Comparison of ENCODE assay signal across 19 cellular contexts in the genomic region with DNA sequence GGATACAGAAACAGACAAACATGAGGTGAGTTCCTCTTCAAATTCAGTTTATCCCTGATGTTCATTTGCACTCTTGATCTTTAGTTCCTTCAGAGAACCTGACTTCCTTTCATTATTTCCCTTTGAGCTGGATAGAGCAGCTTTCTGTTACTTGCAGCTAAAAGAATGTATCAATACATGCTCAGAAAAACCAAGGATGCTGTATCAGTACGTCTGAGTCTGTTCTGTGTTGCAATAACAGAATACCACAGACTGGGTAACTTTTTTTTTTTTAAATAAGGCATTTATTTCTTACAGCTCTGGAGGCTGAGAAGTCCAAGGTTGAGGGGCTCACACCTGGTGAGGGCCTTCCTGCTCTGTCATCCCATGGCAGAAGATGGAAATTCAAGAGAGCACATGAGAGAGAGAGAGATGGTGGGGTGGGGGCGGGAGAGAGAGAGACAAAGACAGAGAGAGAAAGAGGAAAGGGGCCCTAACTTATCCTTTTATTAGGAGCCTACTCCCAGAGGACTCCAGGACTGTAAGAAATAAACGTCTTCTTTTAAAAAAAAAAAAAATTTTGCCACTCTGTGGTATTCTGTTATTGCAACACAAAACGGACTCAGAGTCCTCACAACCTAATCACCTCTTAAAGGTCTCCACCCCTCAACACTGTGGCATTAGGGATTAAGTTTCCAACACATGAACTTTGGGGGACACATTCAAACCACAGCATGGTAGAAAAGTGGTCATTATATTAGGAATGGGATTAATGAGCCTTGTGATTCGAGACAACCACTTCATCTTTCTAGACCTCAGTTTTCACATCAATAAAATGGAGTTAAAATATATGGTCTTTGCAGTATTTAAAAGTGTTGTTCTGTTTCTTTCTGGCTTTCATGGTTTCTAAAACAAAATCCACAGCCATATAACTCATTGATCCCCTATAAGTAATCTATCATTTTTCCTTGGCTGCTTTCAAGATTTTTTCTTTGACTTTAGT. TPM values are rescaled to one million over a fixed set of nuclear protein-coding genes. Genes with fewer than 3 reads are reported as not detected.
DNase-seq lines count a peak whose midpoint lies in the region; ATAC-seq and TF ChIP-seq lines count a peak whose summit lies in the region.
"Had no signal": no experiment of that assay in that cellular context is flagged by ENCODE, and none has a peak within 500 bp of the region (broad histone marks: within the 10 kb centered on the region; RNA-seq: fewer than 3 reads in every experiment).

No MANE protein-coding gene starts in this region.

- TF ChIP-seq CTCF in HL-60 (IDR thresholded peaks at IDR 0.05; ENCODE audit: insufficient read depth, low read length) (no peak), OCI-LY7 (conservative IDR thresholded peaks at IDR 0.05; ENCODE audit: low read length) (no peak)

- no peak overlapping the region for H3K4me3 ChIP-seq in HL-60 (replicated peaks; ENCODE audit: insufficient read depth, low read length)
- no peak overlapping the region for H3K4me3 ChIP-seq in OCI-LY7 (ENCODE audit: low read depth, low read length, poor library complexity, severe bottlenecking)
- H3K4me3 ChIP-seq: ascending aorta, stomach had no signal

- peaks cover 32% of the 10 kb centered on the region for H3K4me1 ChIP-seq in OCI-LY7 (ENCODE audit: insufficient read depth, low read length, poor library complexity, severe bottlenecking)
- H3K4me1 ChIP-seq: ascending aorta had no signal

- POLR2A ChIA-PET in OCI-LY7 (lab: Charles Lee) = interaction anchor here (0.5 to 0.7 kb wide), 3 partner anchors 220 to 1090 kb away, joined by 3 to 7 read pairs (median 3); no protein-coding TSS in a partner anchor

- no peaks in the 10 kb centered on the region for H3K36me3 ChIP-seq in OCI-LY7 (ENCODE audit: insufficient read depth, low read length)
- H3K36me3 ChIP-seq: ascending aorta, stomach had no signal

- peak overlapping the region; percentile 79 for H3K27ac ChIP-seq in HL-60 (replicated peaks)
- H3K27ac ChIP-seq in OCI-LY7 (ENCODE audit: low read depth, low read length, poor library complexity, severe bottlenecking) = no peak overlapping the region
- H3K27ac ChIP-seq: ascending aorta, stomach had no signal

- no peaks in the 10 kb centered on the region for H3K27me3 ChIP-seq in HL-60 (ENCODE audit: insufficient read depth, poor library complexity, severe bottlenecking)
- H3K27me3 ChIP-seq: ascending aorta, stomach had no signal

- no peaks in the 10 kb centered on the region for H3K9me2 ChIP-seq in OCI-LY7 (ENCODE audit: insufficient read depth, low read length)

- intact Hi-C loops in OCI-LY7 (cut with micrococcal nuclease; ENCODE audit: unreplicated experiment) = loop anchor here (10.0 kb wide), 1 partner anchor 137 kb away; no protein-coding TSS in a partner anchor

- no peaks in the 10 kb centered on the region for H3K79me2 ChIP-seq in OCI-LY7 (ENCODE audit: insufficient read depth, low read depth, low read length)

- no peaks in the 10 kb centered on the region for H3K9me3 ChIP-seq in OCI-LY7 (ENCODE audit: low read length)
- H3K9me3 ChIP-seq: ascending aorta, stomach had no signal

- H3K4me2 ChIP-seq in OCI-LY7 (ENCODE audit: low read length) = peak overlapping the region; percentile 28

- H2AFZ ChIP-seq in OCI-LY7 (ENCODE audit: low read length) = no peak overlapping the region; the same call in 1 of the 2 replicates

- no peaks in the 10 kb centered on the region for H4K20me1 ChIP-seq in OCI-LY7 (ENCODE audit: insufficient read depth, low read length)

- DNase-seq in AG08395 (ENCODE audit: low spot score) (peak; percentile 40), HL-60 (ENCODE audit: low read depth in 1 of 2, low spot score in 1 of 2) (peak; percentile 49 to 60), OCI-LY7 (ENCODE audit: low spot score) (no peak), fibroblast of gingiva (ENCODE audit: low read depth) (peak; percentile 51), NCI-H1105 treated with DMSO at 0.1 percent for 48 hours (lab: John Stamatoyannopoulos, UW) (no peak)
- DNase-seq: activated CD4-positive, CD25-positive, alpha-beta regulatory T cell; Calu3; cortex of kidney; H9; kidney; NCI-H1092; NCI-H2171 treated with DMSO at 0.1 percent for 48 hours; NCI-H774; stomach; T-helper 17 cell had no signal

- no TSS peak for BruUV-seq in OCI-LY7 (replicated peaks; lab: Mats Ljungman, UMichigan)

- ATAC-seq in HG02938 (IDR thresholded peaks at IDR 0.05; ENCODE audit: unreplicated experiment) (no peak), GM21360 (IDR thresholded peaks at IDR 0.05; ENCODE audit: unreplicated experiment) (no peak), GM18907 (IDR thresholded peaks at IDR 0.05; ENCODE audit: unreplicated experiment) (no peak)
- ATAC-seq: T-helper 17 cell had no signal

- CTCF ChIA-PET in OCI-LY7 (lab: Charles Lee; ENCODE audit: unreplicated experiment) = no interaction called here

RNA-seq across cellular contexts. Expression of a gene that starts 18.4 kb away (rescaled TPM):
- 29.0 TPM in 2 replicates for total RNA-seq in OCI-LY7 (2014; rRNA removed; shearing (Covaris generic))
- total RNA-seq in OCI-LY7 (2022) = 44.8 and 53.1 TPM in 2 replicates

RNA-seq across cellular contexts. Expression of a gene that starts 19.0 kb away (rescaled TPM):
- total RNA-seq in OCI-LY7 (2014; rRNA removed; shearing (Covaris generic)) = 0.90 and 3.8 TPM in 2 replicates
- 3.9 and 4.7 TPM in 2 replicates for total RNA-seq in OCI-LY7 (2022)
- total RNA-seq: ascending aorta had no signal

Comparison
In these comparisons a context has a peak if more than half of its experiments do, and no peak if none do; other contexts are left out.
1. DNase-seq: peak in AG08395 (single experiment), HL-60 (2 of 2) and fibroblast of gingiva (single experiment); none in OCI-LY7 (single experiment) and NCI-H1105 treated with DMSO at 0.1 percent for 48 hours (single experiment).